Comparison of ENCODE assay signal across 33 cellular contexts in the genomic region with DNA sequence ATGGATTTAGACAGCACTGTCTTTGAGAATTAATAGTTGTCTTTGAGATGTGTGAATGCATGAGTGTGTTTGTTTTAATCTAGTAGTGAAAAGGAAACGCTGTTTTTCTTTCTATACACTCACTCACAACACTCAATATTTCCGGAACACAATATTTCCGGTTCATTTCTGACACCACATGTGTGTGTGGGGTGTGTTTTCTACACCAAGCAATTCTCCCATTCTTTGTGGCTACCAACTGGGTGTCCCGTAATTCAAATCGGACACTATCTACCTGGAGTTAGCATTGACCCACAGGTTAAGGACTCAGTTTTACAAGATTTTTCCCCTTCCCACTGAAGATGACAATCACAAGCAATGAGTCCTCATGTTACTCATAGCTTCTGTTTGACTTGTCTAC.
"Had no signal": no experiment of that assay in that cellular context is flagged by ENCODE, and none has a peak within 500 bp of the region (broad histone marks: within the 10 kb centered on the region; RNA-seq: fewer than 3 reads in every experiment).

No MANE protein-coding gene starts in this region.

- H3K36me3 ChIP-seq: ascending aorta, cardiac muscle cell, Peyer's patch, SJSA1 had no signal

- DNase-seq: activated CD4-positive, alpha-beta memory T cell treated with anti-CD3 and anti-CD28 coated beads, Interleukin-2, amount 10 ng/mL, durations not matched to agents 7 days and 5 days; activated CD4-positive, alpha-beta T cell treated with anti-CD3 and anti-CD28 coated beads for 1 hour; activated CD4-positive, alpha-beta T cell treated with anti-CD3 and anti-CD28 coated beads for 48 hours; activated CD4-positive, CD25-positive, alpha-beta regulatory T cell; activated CD8-positive, alpha-beta memory T cell treated with anti-CD3 and anti-CD28 coated beads for 24 hours; activated CD8-positive, alpha-beta memory T cell treated with anti-CD3 and anti-CD28 coated beads, Interleukin-2, amount 10 ng/mL, durations not matched to agents 7 days and 5 days; activated CD8-positive, alpha-beta memory T cell treated with anti-CD3 and anti-CD28 coated beads, Interleukin-2, amount 50 U/mL, for 48 hours; activated gamma-delta T cell; activated naive CD4-positive, alpha-beta T cell treated with Interleukin-2 at 50 U/mL for 16 hours; activated naive CD8-positive, alpha-beta T cell treated with anti-CD3 and anti-CD28 coated beads, Interleukin-2, amount 10 ng/mL, durations not matched to agents 7 days and 5 days; activated T-cell treated with anti-CD3 and anti-CD28 coated beads, Interleukin-2, amount 50 U/mL, for 48 hours; amygdala; Karpas-422; KBM-7; NCI-H1105; NCI-H1417 treated with DMSO at 0.1 percent for 48 hours; NCI-H187 treated with DMSO at 0.1 percent for 48 hours; NCI-H2081; NCI-H345; NCI-H524 treated with DMSO at 0.1 percent for 48 hours; NK-92 treated with Interleukin-12 subunit alpha and Interleukin-12 subunit beta, amount 100 ng/mL, for 24 hours; PC-3; Peyer's patch; RPMI8226; SHP77 treated with DMSO at 0.1 percent for 48 hours; T-cell; T-helper 17 cell; T-helper 9 cell had no signal

- H3K27me3 ChIP-seq: ascending aorta, cardiac muscle cell, Peyer's patch, SJSA1 had no signal

- ATAC-seq: activated CD8-positive, alpha-beta memory T cell treated with anti-CD3 and anti-CD28 coated beads, Interleukin-2, amount 10 ng/mL, durations not matched to agents 7 days and 5 days; PC-3; SK-N-SH treated with all-trans-retinoic acid at 6 μM for 48 hours; T-cell; T-helper 17 cell had no signal

- H3K9me3 ChIP-seq: ascending aorta, Peyer's patch, SJSA1 had no signal

- H3K4me1 ChIP-seq: ascending aorta, Peyer's patch, SJSA1 had no signal

- H3K4me3 ChIP-seq: ascending aorta, cardiac muscle cell, Peyer's patch, SJSA1 had no signal

- H3K27ac ChIP-seq: ascending aorta, cardiac muscle cell, Peyer's patch, SJSA1, VCaP had no signal
